In the genomic region with DNA sequence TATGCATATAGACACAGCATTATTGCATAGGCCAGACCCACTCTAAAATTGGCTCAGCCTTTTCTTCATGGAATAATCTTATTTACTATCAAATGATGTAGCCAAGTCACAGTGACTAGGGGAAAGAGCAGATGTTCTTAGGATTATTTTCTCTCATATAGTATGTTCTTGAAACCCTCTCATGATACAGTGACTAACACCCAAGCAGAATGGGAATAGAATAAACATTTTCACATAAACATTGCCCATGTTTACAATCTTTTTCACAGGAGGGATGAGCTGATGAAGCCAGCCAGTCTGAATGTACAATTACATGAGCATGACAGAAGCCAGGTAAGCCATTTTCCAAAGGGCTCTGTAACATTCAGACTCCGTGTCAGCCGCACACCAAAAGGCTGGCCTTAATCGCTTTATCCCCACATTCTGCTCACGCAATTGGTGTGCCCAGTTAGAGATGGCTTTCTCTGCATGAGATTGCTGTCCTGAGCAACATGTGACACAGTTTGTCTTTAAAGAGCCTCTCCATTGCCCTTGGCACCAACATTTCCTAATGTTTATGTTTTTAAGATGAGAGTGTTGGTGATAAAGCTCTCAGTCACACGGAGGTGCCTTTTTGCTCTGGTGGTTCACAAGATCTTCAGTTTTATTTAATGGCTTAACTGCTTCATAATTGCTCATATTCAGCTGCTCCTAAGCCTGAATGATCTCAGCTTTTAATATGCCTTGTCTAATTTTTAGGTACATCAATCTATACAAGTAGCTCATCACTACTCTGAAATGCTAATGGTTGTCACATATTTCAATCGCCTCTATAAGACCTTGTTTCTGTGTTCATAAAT, we compare ENCODE assay signal across 18 cellular contexts.
A peak's percentile ranks its signal among the peaks of the same experiment; 100 is the strongest.
DNase-seq lines count a peak whose midpoint lies in the region; ATAC-seq and TF ChIP-seq lines count a peak whose summit lies in the region.
"Had no signal": no experiment of that assay in that cellular context is flagged by ENCODE, and none has a peak within 500 bp of the region (broad histone marks: within the 10 kb centered on the region; RNA-seq: fewer than 3 reads in every experiment).

No MANE protein-coding gene starts in this region.

- POLR2A ChIA-PET in CD8-positive, alpha-beta memory T cell (lab: Charles Lee), result no interaction called here

- H3K36me3 ChIP-seq in esophagus muscularis mucosa, result no peaks in the 10 kb centered on the region
- H3K36me3 ChIP-seq in CD8-positive, alpha-beta memory T cell (ENCODE audit: insufficient read depth, low read length), result no peaks in the 10 kb centered on the region
- H3K36me3 ChIP-seq: suprapubic skin had no signal

- no peaks in the 10 kb centered on the region for H3K36me3 Mint-ChIP-seq in CD8-positive, alpha-beta memory T cell
- H3K36me3 Mint-ChIP-seq: CD14-positive monocyte had no signal

- DNase-seq in DMS153 (lab: John Stamatoyannopoulos, UW) (peak; percentile 93), NCI-H1105 treated with DMSO at 0.1 percent for 48 hours (lab: John Stamatoyannopoulos, UW) (peak; percentile 88), NCI-H345 treated with DMSO at 0.1 percent for 48 hours (lab: John Stamatoyannopoulos, UW; ENCODE audit: unreplicated experiment) (peak; percentile 29), esophagus muscularis mucosa (ENCODE audit: extremely low spot score) (peak; percentile 17), SHP77 treated with DMSO at 0.1 percent for 48 hours (lab: John Stamatoyannopoulos, UW) (no peak)
- no peak for DNase-seq in CD8-positive, alpha-beta memory T cell
- DNase-seq: cortex of kidney, islet precursor cell, NCI-H1694, right cardiac atrium, T-helper 9 cell had no signal

- no peak for ATAC-seq in GM18907 (IDR thresholded peaks at IDR 0.05; ENCODE audit: unreplicated experiment)
- ATAC-seq in GM19452 (IDR thresholded peaks at IDR 0.05; ENCODE audit: unreplicated experiment), result no peak
- ATAC-seq: activated CD4-positive, CD25-positive, alpha-beta regulatory T cell treated with anti-CD3 and anti-CD28 coated beads, Interleukin-2, amount 50 U/mL, for 24 hours; right cardiac atrium; SK-N-SH treated with all-trans-retinoic acid at 6 μM for 48 hours had no signal

- H3K4me1 Mint-ChIP-seq in CD8-positive, alpha-beta memory T cell, result no peaks in the 10 kb centered on the region
- H3K4me1 Mint-ChIP-seq: CD14-positive monocyte had no signal

- H3K4me3 ChIP-seq in esophagus muscularis mucosa, result no peak overlapping the region
- no peak overlapping the region for H3K4me3 ChIP-seq in CD8-positive, alpha-beta memory T cell (ENCODE audit: low read length)
- H3K4me3 ChIP-seq: lung, suprapubic skin had no signal

- H3K9me3 Mint-ChIP-seq in CD8-positive, alpha-beta memory T cell, result peaks cover 0 to 2% (median 0%) of the 10 kb centered on the region in 5 donors
- H3K9me3 Mint-ChIP-seq: CD14-positive monocyte had no signal

- no peak for TF ChIP-seq CTCF in esophagus muscularis mucosa (IDR thresholded peaks at IDR 0.05)

- no peaks in the 10 kb centered on the region for H3K27me3 ChIP-seq in esophagus muscularis mucosa
- H3K27me3 ChIP-seq in CD8-positive, alpha-beta memory T cell (ENCODE audit: insufficient read depth, low read length, poor library complexity, severe bottlenecking), result no peaks in the 10 kb centered on the region
- H3K27me3 ChIP-seq: suprapubic skin had no signal

- intact Hi-C loops in esophagus muscularis mucosa (cut with DNase I), result no loop called here

- H3K4me3 Mint-ChIP-seq in CD8-positive, alpha-beta memory T cell, result no peak overlapping the region
- H3K4me3 Mint-ChIP-seq: CD14-positive monocyte had no signal

- no peak for TF ChIP-seq EP300 in esophagus muscularis mucosa (IDR thresholded peaks at IDR 0.05)

- H3K27me3 Mint-ChIP-seq in CD8-positive, alpha-beta memory T cell, result no peaks in the 10 kb centered on the region

- TF ChIP-seq POLR2A in esophagus muscularis mucosa (IDR thresholded peaks at IDR 0.05; ENCODE audit: low read depth), result no peak

- H3K27ac Mint-ChIP-seq in CD8-positive, alpha-beta memory T cell, result no peak overlapping the region
- H3K27ac Mint-ChIP-seq: CD14-positive monocyte had no signal

- H3K4me1 ChIP-seq in esophagus muscularis mucosa, result peaks cover 0 to 5% (median 0%) of the 10 kb centered on the region in 4 donors
- H3K4me1 ChIP-seq in CD8-positive, alpha-beta memory T cell (ENCODE audit: insufficient read depth, low read length), result no peaks in the 10 kb centered on the region
- H3K4me1 ChIP-seq: suprapubic skin had no signal

- WGBS in esophagus muscularis mucosa, result 76% methylated on average over 6 of the region's 6 CpGs

- H3K9me3 ChIP-seq in esophagus muscularis mucosa, result no peaks in the 10 kb centered on the region
- no peaks in the 10 kb centered on the region for H3K9me3 ChIP-seq in CD8-positive, alpha-beta memory T cell (ENCODE audit: low read length)
- H3K9me3 ChIP-seq: suprapubic skin had no signal

- CTCF ChIA-PET in CD8-positive, alpha-beta memory T cell (lab: Charles Lee), result no interaction called here

- H3K27ac ChIP-seq in esophagus muscularis mucosa (replicated peaks in 1 of 4), result no peak overlapping the region
- H3K27ac ChIP-seq in CD8-positive, alpha-beta memory T cell (ENCODE audit: low read depth, low read length), result no peak overlapping the region
- H3K27ac ChIP-seq: suprapubic skin had no signal

Comparison
In these comparisons a context has a peak if more than half of its experiments do, and no peak if none do; other contexts are left out.
1. DNase-seq: peak in DMS153 (single experiment), NCI-H1105 treated with DMSO at 0.1 percent for 48 hours (single experiment), NCI-H345 treated with DMSO at 0.1 percent for 48 hours (single experiment) and esophagus muscularis mucosa (single experiment); none in CD8-positive, alpha-beta memory T cell (0 of 5) and SHP77 treated with DMSO at 0.1 percent for 48 hours (single experiment).